In the genomic region with DNA sequence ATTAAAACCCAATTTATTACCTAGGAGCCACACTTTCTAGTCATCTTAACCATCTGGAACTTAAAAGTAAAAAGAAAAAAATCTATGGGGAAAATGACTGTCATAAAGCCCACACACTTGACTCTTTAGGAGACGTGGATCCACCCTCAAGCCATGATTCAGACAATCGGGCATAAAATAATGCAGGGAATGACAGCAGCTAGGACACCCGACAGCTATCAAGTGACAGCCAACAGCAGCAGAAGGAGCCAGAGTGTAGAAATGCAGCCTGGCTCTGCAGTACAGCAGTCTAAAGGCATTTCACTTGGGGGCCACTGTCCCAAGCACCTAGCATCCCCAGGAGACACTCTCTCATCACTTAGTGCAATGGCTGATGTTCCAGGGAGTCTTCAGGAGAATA, we compare ENCODE assay signal across 23 cellular contexts.
"Had no signal": no experiment of that assay in that cellular context is flagged by ENCODE, and none has a peak within 500 bp of the region (broad histone marks: within the 10 kb centered on the region; RNA-seq: fewer than 3 reads in every experiment).

No MANE protein-coding gene starts in this region.

- H3K4me3 ChIP-seq: ascending aorta, breast epithelium, cardiac muscle cell, coronary artery, dorsolateral prefrontal cortex, heart left ventricle had no signal

- H3K36me3 ChIP-seq: ascending aorta, breast epithelium, cardiac muscle cell, heart left ventricle, WERI-Rb-1 had no signal

- H3K27ac ChIP-seq: ascending aorta, breast epithelium, cardiac muscle cell, coronary artery, dorsolateral prefrontal cortex, heart left ventricle, WERI-Rb-1 had no signal

- DNase-seq: activated B cell treated with CpG ODN at 0.5 μM for 24 hours; activated CD4-positive, alpha-beta T cell treated with anti-CD3 and anti-CD28 coated beads for 48 hours; activated CD4-positive, alpha-beta T cell treated with anti-CD3 and anti-CD28 coated beads, Interleukin-2, amount 50 U/mL, for 1 hour; activated CD4-positive, alpha-beta T cell treated with anti-CD3 and anti-CD28 coated beads, Interleukin-2, amount 50 U/mL, for 48 hours; activated CD8-positive, alpha-beta memory T cell treated with anti-CD3 and anti-CD28 coated beads for 24 hours; activated CD8-positive, alpha-beta T cell treated with anti-CD3 and anti-CD28 coated beads for 36 hours; activated effector memory CD4-positive, alpha-beta T cell treated with Interleukin-2 at 50 U/mL for 16 hours; activated naive CD4-positive, alpha-beta T cell treated with anti-CD3 and anti-CD28 coated beads, Interleukin-2, amount 10 ng/mL, durations not matched to agents 7 days and 5 days; activated naive CD8-positive, alpha-beta T cell treated with anti-CD3 and anti-CD28 coated beads, Interleukin-2, amount 10 ng/mL, durations not matched to agents 7 days and 5 days; activated T-cell treated with anti-CD3 and anti-CD28 coated beads, Interleukin-2, amount 50 U/mL, for 4 hours; central memory CD4-positive, alpha-beta T cell; dorsolateral prefrontal cortex; effector memory CD4-positive, alpha-beta T cell; endodermal cell; foreskin fibroblast; heart left ventricle; T-helper 17 cell; T1000; WERI-Rb-1 had no signal

- H3K4me1 ChIP-seq: ascending aorta, breast epithelium, heart left ventricle had no signal

- H3K9me3 ChIP-seq: ascending aorta, breast epithelium, heart left ventricle had no signal

- H3K27me3 ChIP-seq: ascending aorta, breast epithelium, heart left ventricle had no signal
